Comparison of ENCODE assay signal across 7 cellular contexts in the genomic region with DNA sequence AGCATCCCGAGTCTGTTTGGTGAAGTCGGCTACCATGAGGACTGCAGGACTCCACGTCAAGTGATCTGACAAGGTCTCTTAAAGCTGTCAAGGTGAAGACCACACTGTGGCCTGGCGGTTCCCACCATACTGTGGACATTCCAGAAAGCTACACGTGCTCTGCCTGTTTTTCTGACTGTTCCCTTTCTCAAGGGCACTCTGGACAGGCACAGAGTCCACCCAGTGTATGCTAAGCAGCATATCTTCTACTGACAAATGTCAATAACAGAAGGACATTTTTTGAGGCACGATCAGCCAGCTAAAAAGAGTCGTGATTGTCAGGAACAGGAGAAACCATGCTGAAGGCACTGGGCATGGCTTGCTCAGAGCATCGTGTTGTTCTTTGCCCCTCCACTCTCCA. TPM values are rescaled to one million over a fixed set of nuclear protein-coding genes. Genes with fewer than 3 reads are reported as not detected.
"Had no signal": no experiment of that assay in that cellular context is flagged by ENCODE, and none has a peak within 500 bp of the region (broad histone marks: within the 10 kb centered on the region; RNA-seq: fewer than 3 reads in every experiment).

No MANE protein-coding gene starts in this region.

- H3K4me2 ChIP-seq: KMS-11 had no signal

- H3K9me3 Mint-ChIP-seq: H9 had no signal

- DNase-seq: GM23248, H9, HCEC 1CT, KBM-7 had no signal

- H3K4me1 Mint-ChIP-seq: H9, IgD-negative memory B cell had no signal

- H3K36me3 Mint-ChIP-seq: IgD-negative memory B cell had no signal

- H3K4me3 ChIP-seq: GM23248 had no signal

- H3K4me3 Mint-ChIP-seq: H9, IgD-negative memory B cell had no signal

- H2AFZ ChIP-seq: GM23248 had no signal

- H3K27ac Mint-ChIP-seq: H9, IgD-negative memory B cell had no signal

- H3K27ac ChIP-seq: GM23248, KMS-11 had no signal

RNA-seq across cellular contexts. Expression of gene WASF3, which starts 12.8 kb away (rescaled TPM):
- total RNA-seq: HT-29 had no signal
- polyA plus RNA-seq: IgD-negative memory B cell had no signal
